Comparison of ENCODE assay signal across 17 cellular contexts in genomic region chr16:9125658-9126492, GRCh38. TPM values are rescaled to one million over a fixed set of nuclear protein-coding genes. Genes with fewer than 3 reads are reported as not detected.
DNase-seq lines count a peak whose midpoint lies in the region; ATAC-seq, FAIRE-seq and TF ChIP-seq lines count a peak whose summit lies in the region.
"Had no signal": no experiment of that assay in that cellular context is flagged by ENCODE, and none has a peak within 500 bp of the region (broad histone marks: within the 10 kb centered on the region; RNA-seq: fewer than 3 reads in every experiment).

No MANE protein-coding gene starts in this region.

- no peak for FAIRE-seq in GM12878 (lab: Jason Lieb, UNC)
- FAIRE-seq: RCC 7860 had no signal

- intact Hi-C loops in GM12878 (cut with micrococcal nuclease; ENCODE audit: unreplicated experiment), result no loop called here
- intact Hi-C loops in natural killer cell (cut with micrococcal nuclease), result no loop called here

- no peaks in the 10 kb centered on the region for H3K27me3 Mint-ChIP-seq in natural killer cell (ENCODE audit: low read depth in 2 of 2)

- H3K4me3 ChIP-seq in BLaER1 treated with 17β-estradiol and CSF1 and Interleukin-3, amounts not matched to agents 10 nM and 100 nM, result no peak overlapping the region
- no peak overlapping the region for H3K4me3 ChIP-seq in GM12878
- H3K4me3 ChIP-seq: mucosa of descending colon, prostate gland had no signal

- POLR2A ChIA-PET in GM12878 (lab: Charles Lee), result interaction anchor here (0.5 to 2.3 kb wide), 7 partner anchors 13 to 1257 kb away, joined by 3 to 10 read pairs (median 6); partner anchors contain the start of gene HAPSTR1

- WGBS in GM12878 (ENCODE audit: insufficient coverage, insufficient replicate concordance, low lambda C conversion rate, missing lambda C conversion rate), result 86% methylated on average over 17 of the region's 17 CpGs

- H3K9ac ChIP-seq in BLaER1 treated with 17β-estradiol and CSF1 and Interleukin-3, amounts not matched to agents 10 nM and 100 nM, result peak overlapping the region in 8 of 11 experiments; percentile 1 to 57 (median 34); a peak in 8 of 22 replicates
- no peak overlapping the region for H3K9ac ChIP-seq in GM12878 (ENCODE audit: control insufficient read depth, insufficient read depth, low read length)

- H3K4me1 ChIP-seq in BLaER1 treated with 17β-estradiol and CSF1 and Interleukin-3, amounts not matched to agents 10 nM and 100 nM, result peaks cover 77 to 86% (median 81%) of the 10 kb centered on the region in 10 experiments
- H3K4me1 ChIP-seq in GM12878 (ENCODE audit: control insufficient read depth, insufficient read depth, low read length), result peaks cover 32% of the 10 kb centered on the region
- H3K4me1 ChIP-seq: prostate gland had no signal

- SMC1A ChIA-PET in GM12878 (lab: Charles Lee; ENCODE audit: uncharacterized antibody, unreplicated experiment), result interaction anchor here (0.6 to 5.0 kb wide), 5 partner anchors 10 to 1724 kb away, joined by 3 to 44 read pairs (median 3); no protein-coding TSS in a partner anchor

- DNase-seq in GM12878 (ENCODE audit: low read depth, low spot score) (no peak), natural killer cell (no peak), GM19240 (ENCODE audit: insufficient read length, low spot score) (no peak), NCI-H226 (no peak)
- DNase-seq: C1 segment of cervical spinal cord, GF-D8, HCEC 1CT, mucosa of descending colon, NCI-H1417 treated with DMSO at 0.1 percent for 48 hours, NCI-H510A, T-helper 9 cell had no signal

- peak overlapping the region; percentile 80 to 95 (median 88) for H3K4me2 ChIP-seq in BLaER1 treated with 17β-estradiol and CSF1 and Interleukin-3, amounts not matched to agents 10 nM and 100 nM
- no peak overlapping the region for H3K4me2 ChIP-seq in GM12878 (ENCODE audit: control insufficient read depth, insufficient read depth)

- no peaks in the 10 kb centered on the region; the same call in 1 of the 2 replicates for H3K79me2 ChIP-seq in GM12878 (ENCODE audit: control insufficient read depth, insufficient read depth, low read length)

- no peak overlapping the region for H2AFZ ChIP-seq in GM12878 (ENCODE audit: control insufficient read depth, low read depth, low read length)

- peaks cover 43 to 85% (median 78%) of the 10 kb centered on the region in 11 experiments for H4K20me1 ChIP-seq in BLaER1 treated with 17β-estradiol and CSF1 and Interleukin-3, amounts not matched to agents 10 nM and 100 nM
- H4K20me1 ChIP-seq in GM12878 (ENCODE audit: control insufficient read depth, insufficient read depth), result no peaks in the 10 kb centered on the region; the same call in 1 of the 2 replicates

- RAD21 ChIA-PET in GM12878 (lab: Charles Lee; ENCODE audit: unreplicated experiment), result interaction anchor here (1.0 to 1.3 kb wide), 4 partner anchors 8 to 177 kb away, joined by 3 to 4 read pairs (median 4); no protein-coding TSS in a partner anchor

- no peak for TF ChIP-seq EP300 in GM12878 (IDR thresholded peaks at IDR 0.05; ENCODE audit: borderline replicate concordance in 1 of 2, control insufficient read depth in 1 of 2, low read depth in 2 of 2, low read length in 2 of 2)

- no TSS peak for BruUV-seq in GM12878 (replicated peaks; lab: Mats Ljungman, UMichigan)

- TF ChIP-seq POLR2A in GM12878 (IDR thresholded peaks at IDR 0.05; ENCODE audit: low read depth, low read length), result no peak

- H3K27me3 ChIP-seq in BLaER1 treated with 17β-estradiol and CSF1 and Interleukin-3, amounts not matched to agents 10 nM and 100 nM, result no peaks in the 10 kb centered on the region
- H3K27me3 ChIP-seq in GM12878 (replicated peaks in 1 of 2; ENCODE audit: control insufficient read depth in 2 of 2, insufficient read depth in 2 of 2, low read length in 1 of 2), result no peaks in the 10 kb centered on the region

- H3K27ac Mint-ChIP-seq in natural killer cell, result peak overlapping the region; percentile 92 to 94

- CTCF ChIA-PET in GM12878 (lab: Yijun Ruan, JAX), result interaction anchor here (0.7 to 3.8 kb wide), 7 partner anchors 9 to 464 kb away, joined by 3 to 15 read pairs (median 10); no protein-coding TSS in a partner anchor

- TF ChIP-seq CTCF in GM12878 (IDR thresholded peaks at IDR 0.05 in 2 of 3, conservative IDR thresholded peaks at IDR 0.05 in 1 of 3; ENCODE audit: control insufficient read depth in 2 of 3, extremely low read depth in 1 of 3, insufficient read depth in 1 of 3, low read depth in 3 of 3, low read length in 3 of 3) (no peak), natural killer cell (IDR thresholded peaks at IDR 0.05) (no peak)

- H3K36me3 Mint-ChIP-seq in natural killer cell, result no peaks in the 10 kb centered on the region

- in situ Hi-C loops in GM12878 (cut with MboI), result loop anchor here (25.0 kb wide), 1 partner anchor 1761 kb away; the partner anchor contains the start of gene CIITA

- no peaks in the 10 kb centered on the region for H3K9me3 Mint-ChIP-seq in natural killer cell

- H3K36me3 ChIP-seq in BLaER1 treated with 17β-estradiol and CSF1 and Interleukin-3, amounts not matched to agents 10 nM and 100 nM, result peaks cover 5 to 42% (median 12%) of the 10 kb centered on the region in 11 experiments; a peak in 15 of 22 replicates
- H3K36me3 ChIP-seq in KOPT-K1 (ENCODE audit: insufficient read depth, low read length) (peaks cover 48% of the 10 kb centered on the region), GM12878 (ENCODE audit: control insufficient read depth in 2 of 2, insufficient read depth in 2 of 2, low read length in 1 of 2) (peaks cover 10 to 17% of the 10 kb centered on the region in 2 experiments; a peak in 3 of 4 replicates)
- H3K36me3 ChIP-seq: prostate gland had no signal

- no peak overlapping the region for H3K4me3 Mint-ChIP-seq in natural killer cell

- peak overlapping the region in 10 of 11 experiments; percentile 0 to 85 (median 75); a peak in 18 of 22 replicates for H3K27ac ChIP-seq in BLaER1 treated with 17β-estradiol and CSF1 and Interleukin-3, amounts not matched to agents 10 nM and 100 nM
- H3K27ac ChIP-seq in KOPT-K1 (ENCODE audit: low read depth, low read length, poor library complexity, severe bottlenecking) (peak overlapping the region; percentile 13), GM12878 (ENCODE audit: control insufficient read depth, insufficient read depth) (no peak overlapping the region; the same call in 1 of the 2 replicates)
- H3K27ac ChIP-seq: prostate gland had no signal

- ATAC-seq in GM12878 (0 out of 3 replicates have a peak, but pooled peaks have one; percentile 8), natural killer cell (no peak), GM19328 (IDR thresholded peaks at IDR 0.05; ENCODE audit: unreplicated experiment) (no peak), HG02870 (IDR thresholded peaks at IDR 0.05; ENCODE audit: unreplicated experiment) (no peak)
- ATAC-seq: mucosa of descending colon had no signal

- H3K9me3 ChIP-seq in BLaER1 treated with 17β-estradiol and CSF1 and Interleukin-3, amounts not matched to agents 10 nM and 100 nM (replicated peaks in 1 of 11), result no peaks in the 10 kb centered on the region
- H3K9me3 ChIP-seq in KOPT-K1 (ENCODE audit: insufficient read depth, low read length, poor library complexity, severe bottlenecking) (no peaks in the 10 kb centered on the region), GM12878 (replicated peaks; ENCODE audit: control insufficient read depth, insufficient read depth, low read length) (no peaks in the 10 kb centered on the region)
- H3K9me3 ChIP-seq: mucosa of descending colon, prostate gland had no signal

- TF ChIP-seq RAD21 in GM12878 (IDR thresholded peaks at IDR 0.05; ENCODE audit: insufficient read depth, low read depth, low read length), result no peak

- peaks cover 46 to 64% of the 10 kb centered on the region in 2 donors for H3K4me1 Mint-ChIP-seq in natural killer cell

TF ChIP-seq in GM12878, 131 proteins besides CTCF, POLR2A, EP300 and RAD21 (continues in another document):
- no peak for TF ChIP-seq NR2F1 (conservative IDR thresholded peaks at IDR 0.05)

RNA-seq across cellular contexts. Expression of gene HAPSTR1, which starts 34.4 kb away (rescaled TPM):
- total RNA-seq in GM12878 (2013; cell fraction: nucleolus; rRNA removed), result 114 and 120 TPM in 2 replicates
- total RNA-seq in GM12878 (2014; rRNA removed), result 37.5 and 43.6 TPM in 2 replicates
- total RNA-seq in GM12878 (2014; rRNA removed; fragmentation: Illumina TruSeq; extraction: Trizol), result 36.4 and 37.2 TPM in 2 replicates
- 50.3 and 52.5 TPM in 2 replicates for total RNA-seq in GM12878 (2021)
- polyA plus RNA-seq in GM12878 (2011; ENCODE audit: low read depth), result 15.6 TPM
- 32.5 and 43.1 TPM in 2 replicates for polyA plus RNA-seq in GM12878 (2011; rRNA removed)
- 13.9 and 20.3 TPM in 2 replicates for polyA plus RNA-seq in GM12878 (2011; cell fraction: cytosol; rRNA removed)
- 15.3 and 17.4 TPM in 2 replicates for polyA plus RNA-seq in GM12878 (2011; cell fraction: nucleus; rRNA removed)
- 19.7 TPM in 2 replicates for polyA plus RNA-seq in GM12878 (2012)
- 22.7 and 25.4 TPM in 2 replicates for polyA plus RNA-seq in GM12878 (2014; fragmentation: Illumina TruSeq; extraction: Trizol)
- polyA plus RNA-seq in GM12878 (2014; fragmentation: Nextera tagmentation; extraction: Ambion mirVana), result 10 to 100 TPM in 1 of 2 experiments, 1 to 10 TPM in 1; 8.7 to 12.5 TPM
- polyA plus RNA-seq in GM12878 (2014; rRNA removed), result 21.7 and 23.5 TPM in 2 replicates
- 10 to 100 TPM; 10.3 to 11.7 TPM for polyA plus RNA-seq in GM12878 (2016; fragmentation: Nextera tagmentation; extraction: Ambion mirVana)
- 43.4 and 59.5 TPM in 2 replicates for polyA minus RNA-seq in GM12878 (2011; rRNA and poly(A)+ RNA removed)
- polyA minus RNA-seq in GM12878 (2011; cell fraction: cytosol; rRNA and poly(A)+ RNA removed), result 19.5 and 23.3 TPM in 2 replicates
- polyA minus RNA-seq in GM12878 (2011; cell fraction: nucleus; rRNA and poly(A)+ RNA removed), result 13.7 and 22.6 TPM in 2 replicates
- 100 to 1,000 TPM; 135 to 145 (median 138) TPM for total RNA-seq in natural killer cell
